ENCODE assay signal across 25 cellular contexts in the genomic region with DNA sequence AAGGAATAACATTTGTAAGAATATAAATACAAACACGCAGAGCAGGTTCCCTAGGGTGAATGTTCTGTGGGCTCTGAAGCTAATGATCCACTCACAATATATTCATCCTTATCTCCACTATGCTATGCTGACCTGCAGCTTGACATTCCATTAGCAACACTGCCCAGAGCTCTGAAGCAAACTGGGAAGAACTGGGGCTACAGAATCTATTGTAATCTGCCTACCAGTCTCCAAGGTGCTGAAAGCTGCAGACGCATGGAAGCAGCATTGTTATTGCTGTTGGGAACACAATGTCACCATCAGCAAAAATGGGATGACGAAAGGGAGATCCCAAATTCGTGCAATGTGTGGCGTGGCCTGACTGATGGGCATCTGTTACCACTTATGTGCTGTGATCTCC.
"Had no signal": no experiment of that assay in that cellular context is flagged by ENCODE, and none has a peak within 500 bp of the region (broad histone marks: within the 10 kb centered on the region; RNA-seq: fewer than 3 reads in every experiment).

No MANE protein-coding gene starts in this region.

- DNase-seq: activated CD4-positive, alpha-beta T cell treated with anti-CD3 and anti-CD28 coated beads, Interleukin-2, amount 10 ng/mL, durations not matched to agents 24 days and 14 days; activated CD4-positive, alpha-beta T cell treated with anti-CD3 and anti-CD28 coated beads, Interleukin-2, amount 50 U/mL, for 4 hours; activated CD8-positive, alpha-beta memory T cell treated with anti-CD3 and anti-CD28 coated beads, Interleukin-2, amount 50 U/mL, for 4 hours; activated CD8-positive, alpha-beta T cell treated with anti-CD3 and anti-CD28 coated beads, Interleukin-2, amount 10 ng/mL, durations not matched to agents 7 days and 5 days; activated gamma-delta T cell treated with Interleukin-2 at 50 U/mL for 16 hours; activated naive CD4-positive, alpha-beta T cell treated with anti-CD3 and anti-CD28 coated beads for 36 hours; activated T-cell treated with anti-CD3 and anti-CD28 coated beads for 4 hours; activated T-cell treated with anti-CD3 and anti-CD28 coated beads, Interleukin-2, amount 50 U/mL, for 4 hours; adrenal gland; body of pancreas; central memory CD4-positive, alpha-beta T cell; Karpas-422; NCI-H1436 treated with DMSO at 0.1 percent for 48 hours; NCI-H1694 treated with DMSO at 0.1 percent for 48 hours; NCI-H2029; NCI-H345; NCI-H524 treated with DMSO at 0.1 percent for 48 hours; Peyer's patch; Right ventricle myocardium superior had no signal

- H3K4me1 ChIP-seq: adrenal gland, body of pancreas, breast epithelium, Peyer's patch had no signal

- H3K36me3 Mint-ChIP-seq: activated naive CD4-positive, alpha-beta T cell treated with anti-CD3 and anti-CD28 coated beads, Interleukin-2, amount 50 U/mL, for 72 hours had no signal

- H3K9me3 ChIP-seq: adrenal gland, body of pancreas, breast epithelium, Peyer's patch had no signal

- H3K27me3 ChIP-seq: adrenal gland, body of pancreas, breast epithelium, Peyer's patch had no signal

- H3K27ac ChIP-seq: adrenal gland, body of pancreas, breast epithelium, Peyer's patch, RWPE1 had no signal

- H3K4me3 ChIP-seq: adrenal gland, body of pancreas, breast epithelium, Peyer's patch had no signal

- H3K4me1 Mint-ChIP-seq: activated CD4-positive, alpha-beta T cell treated with anti-CD3 and anti-CD28 coated beads, Interleukin-2, amount 10 ng/mL, durations not matched to agents 24 days and 14 days had no signal

- H3K27ac Mint-ChIP-seq: activated CD4-positive, alpha-beta T cell treated with anti-CD3 and anti-CD28 coated beads, Interleukin-2, amount 10 ng/mL, durations not matched to agents 24 days and 14 days; activated CD8-positive, alpha-beta T cell treated with anti-CD3 and anti-CD28 coated beads, Interleukin-2, amount 10 ng/mL, durations not matched to agents 7 days and 5 days; activated naive CD4-positive, alpha-beta T cell treated with anti-CD3 and anti-CD28 coated beads for 36 hours; activated naive CD4-positive, alpha-beta T cell treated with anti-CD3 and anti-CD28 coated beads, Interleukin-2, amount 50 U/mL, for 72 hours; activated T-helper 1 cell treated with anti-CD3 and anti-CD28 coated beads, Interleukin-12 subunit alpha, Interleukin-12 subunit beta, Interleukin-2, Interleukin-4 antibody, amounts not matched to agents 30 ng/mL and 10 ng/mL and 1 ng/mL, durations not matched to agents 14 hours and 24 hours and 36 hours; T-helper 1 cell treated with Interleukin-12 subunit alpha and Interleukin-12 subunit beta and Interleukin-4 antibody, amounts not matched to agents 30 μg/mL and 1 μg/mL, for 36 hours; T-helper 2 cell treated with Interferon-gamma antibody and Interleukin-4, amounts not matched to agents 5 μg/mL and 100 μg/mL, for 36 hours had no signal

- H3K4me3 Mint-ChIP-seq: activated CD4-positive, alpha-beta T cell treated with anti-CD3 and anti-CD28 coated beads, Interleukin-2, amount 10 ng/mL, durations not matched to agents 24 days and 14 days; activated CD8-positive, alpha-beta T cell treated with anti-CD3 and anti-CD28 coated beads, Interleukin-2, amount 10 ng/mL, durations not matched to agents 7 days and 5 days; activated naive CD4-positive, alpha-beta T cell treated with anti-CD3 and anti-CD28 coated beads for 36 hours; activated T-cell treated with anti-CD3 and anti-CD28 coated beads, Interleukin-2, amount 50 U/mL, for 4 hours; activated T-helper 1 cell treated with anti-CD3 and anti-CD28 coated beads, Interleukin-12 subunit alpha, Interleukin-12 subunit beta, Interleukin-2, Interleukin-4 antibody, amounts not matched to agents 30 ng/mL and 10 ng/mL and 1 ng/mL, durations not matched to agents 14 hours and 24 hours and 36 hours; T-helper 1 cell treated with Interleukin-12 subunit alpha and Interleukin-12 subunit beta and Interleukin-4 antibody, amounts not matched to agents 30 μg/mL and 1 μg/mL, for 36 hours; T-helper 2 cell treated with Interferon-gamma antibody and Interleukin-4, amounts not matched to agents 5 μg/mL and 100 μg/mL, for 36 hours had no signal

- H3K9me3 Mint-ChIP-seq: activated CD4-positive, alpha-beta T cell treated with anti-CD3 and anti-CD28 coated beads, Interleukin-2, amount 10 ng/mL, durations not matched to agents 24 days and 14 days; activated naive CD4-positive, alpha-beta T cell treated with anti-CD3 and anti-CD28 coated beads for 36 hours; activated naive CD4-positive, alpha-beta T cell treated with anti-CD3 and anti-CD28 coated beads, Interleukin-2, amount 50 U/mL, for 72 hours; activated T-cell treated with anti-CD3 and anti-CD28 coated beads, Interleukin-2, amount 50 U/mL, for 4 hours; activated T-helper 1 cell treated with anti-CD3 and anti-CD28 coated beads, Interleukin-12 subunit alpha, Interleukin-12 subunit beta, Interleukin-2, Interleukin-4 antibody, amounts not matched to agents 30 ng/mL and 10 ng/mL and 1 ng/mL, durations not matched to agents 14 hours and 24 hours and 36 hours; T-helper 1 cell treated with Interleukin-12 subunit alpha and Interleukin-12 subunit beta and Interleukin-4 antibody, amounts not matched to agents 30 μg/mL and 1 μg/mL, for 36 hours; T-helper 2 cell treated with Interferon-gamma antibody and Interleukin-4, amounts not matched to agents 5 μg/mL and 100 μg/mL, for 36 hours had no signal

- H3K36me3 ChIP-seq: adrenal gland, breast epithelium, Peyer's patch had no signal

- ATAC-seq: activated CD8-positive, alpha-beta T cell treated with anti-CD3 and anti-CD28 coated beads, Interleukin-2, amount 10 ng/mL, durations not matched to agents 7 days and 5 days; activated naive CD4-positive, alpha-beta T cell treated with anti-CD3 and anti-CD28 coated beads, Interleukin-2, amount 50 U/mL, for 72 hours; activated T-cell treated with anti-CD3 and anti-CD28 coated beads, Interleukin-2, amount 50 U/mL, for 4 hours; body of pancreas had no signal
